ENCODE assay signal across 1 cellular context in genomic region chr11:83071641-83072591, GRCh38.
A peak's percentile ranks its signal among the peaks of the same experiment; 100 is the strongest.
TF ChIP-seq lines count a peak whose summit lies in the region.

Gene RAB30, minus strand, starts transcription at chr11:83071897. Its CDS starts 74,581 bp downstream, at chr11:82997316.

TF ChIP-seq in GM12878, 131 proteins besides CTCF, POLR2A, EP300 and RAD21 (continued from another document):
- TF ChIP-seq USF2 (IDR thresholded peaks at IDR 0.05; ENCODE audit: borderline replicate concordance, low read depth, low read length): no peak
- 0 out of 2 replicates have a peak, but pooled peaks have one; percentile 79 for TF ChIP-seq ZNF207 (IDR thresholded peaks at IDR 0.05; ENCODE audit: borderline replicate concordance)
- TF ChIP-seq MEF2B (IDR thresholded peaks at IDR 0.05; ENCODE audit: partially characterized antibody, poor library complexity, severe bottlenecking): peak; percentile 22
- TF ChIP-seq BHLHE40 (IDR thresholded peaks at IDR 0.05; ENCODE audit: borderline replicate concordance in 1 of 2, low read depth in 2 of 2, low read length in 1 of 2): peak in 1 of 2 experiments; percentile 59; a peak in 2 of 4 replicates
- no peak for TF ChIP-seq ZNF384 (IDR thresholded peaks at IDR 0.05; ENCODE audit: borderline replicate concordance, low read depth, low read length)
- no peak; the same call in 1 of the 2 replicates for TF ChIP-seq ZBTB40 (IDR thresholded peaks at IDR 0.05; ENCODE audit: borderline replicate concordance)
- peak; percentile 11 for TF ChIP-seq MYC (IDR thresholded peaks at IDR 0.05; ENCODE audit: insufficient read depth, insufficient read length, insufficient replicate concordance, low read length, severe bottlenecking)
- TF ChIP-seq POLR2AphosphoS2 (IDR thresholded peaks at IDR 0.05; ENCODE audit: low read depth, low read length): peak; percentile 71
- TF ChIP-seq FOXM1 (IDR thresholded peaks at IDR 0.05; ENCODE audit: low read depth, low read length): no peak
- no peak for TF ChIP-seq E2F8 (IDR thresholded peaks at IDR 0.05; ENCODE audit: low read depth, partially characterized antibody)
- TF ChIP-seq JUNB (IDR thresholded peaks at IDR 0.05): peak; percentile 56; the same call in 1 of the 2 replicates
- TF ChIP-seq IRF5 (IDR thresholded peaks at IDR 0.05; ENCODE audit: borderline replicate concordance): no peak
- TF ChIP-seq RUNX3 (IDR thresholded peaks at IDR 0.05; ENCODE audit: low read length): no peak
- no peak for TF ChIP-seq EZH2 (IDR thresholded peaks at IDR 0.05; ENCODE audit: borderline replicate concordance, control insufficient read depth, low read depth, low read length)
- TF ChIP-seq SIN3A (IDR thresholded peaks at IDR 0.05; ENCODE audit: low read depth, low read length): peak; percentile 95
- peak; percentile 73; the same call in 1 of the 2 replicates for TF ChIP-seq PAX8 (IDR thresholded peaks at IDR 0.05)
- TF ChIP-seq TCF12 (IDR thresholded peaks at IDR 0.05; ENCODE audit: low read depth, low read length): no peak; the same call in 1 of the 2 replicates
TF ChIP-seq in GM12878: peak in this region for 56.
